Comparison of ENCODE assay signal across 7 cellular contexts in genomic region chr6:42217165-42217522, GRCh38. TPM values are rescaled to one million over a fixed set of nuclear protein-coding genes. Genes with fewer than 3 reads are reported as not detected.
DNase-seq lines count a peak whose midpoint lies in the region; ATAC-seq lines count a peak whose summit lies in the region.

No MANE protein-coding gene starts in this region.

- H3K27ac Mint-ChIP-seq in activated CD4-positive, alpha-beta memory T cell treated with anti-CD3 and anti-CD28 coated beads, Interleukin-2, amount 10 ng/mL, durations not matched to agents 7 days and 5 days, result peak overlapping the region; percentile 80
- H3K27ac Mint-ChIP-seq in stimulated activated memory B cell treated with anti-CD40 and anti-IgM and Interleukin-4, amounts not matched to agents 10 μg/mL and 1 μg/mL and 100 μg/mL, for 72 hours, result peak overlapping the region; percentile 89

- ATAC-seq in stimulated activated memory B cell treated with anti-CD40 and anti-IgM and Interleukin-4, amounts not matched to agents 10 μg/mL and 1 μg/mL and 100 μg/mL, for 72 hours, result no peak
- ATAC-seq in GM18867 (IDR thresholded peaks at IDR 0.05; ENCODE audit: unreplicated experiment), result no peak
- no peak for ATAC-seq in HG02970 (IDR thresholded peaks at IDR 0.05; ENCODE audit: low FRiP score, unreplicated experiment)

- CTCF ChIA-PET in activated CD4-positive, alpha-beta memory T cell treated with anti-CD3 and anti-CD28 coated beads, Interleukin-2, amount 10 ng/mL, durations not matched to agents 7 days and 5 days (lab: Charles Lee), result interaction anchor here (0.7 to 3.7 kb wide), 10 partner anchors 10 to 662 kb away, joined by 3 to 28 read pairs (median 4); partner anchors contain the start of genes BYSL, FRS3, MED20 and RPL7L1

- H3K27me3 Mint-ChIP-seq in activated CD4-positive, alpha-beta memory T cell treated with anti-CD3 and anti-CD28 coated beads, Interleukin-2, amount 10 ng/mL, durations not matched to agents 7 days and 5 days, result no peaks in the 10 kb centered on the region
- H3K27me3 Mint-ChIP-seq in stimulated activated memory B cell treated with anti-CD40 and anti-IgM and Interleukin-4, amounts not matched to agents 10 μg/mL and 1 μg/mL and 100 μg/mL, for 72 hours, result no peaks in the 10 kb centered on the region

- H3K27me3 ChIP-seq in HUES6 (ENCODE audit: control insufficient read depth, insufficient read depth, low read length) (no peaks in the 10 kb centered on the region), iPS-15b (ENCODE audit: control insufficient read depth, insufficient read depth, low read length) (no peaks in the 10 kb centered on the region)

- H3K9me3 ChIP-seq in HUES6 (ENCODE audit: control insufficient read depth, insufficient read depth, low read depth, low read length), result no peaks in the 10 kb centered on the region
- H3K9me3 ChIP-seq in iPS-15b (ENCODE audit: control insufficient read depth, insufficient read depth, low read length), result no peaks in the 10 kb centered on the region

- POLR2A ChIA-PET in activated CD4-positive, alpha-beta memory T cell treated with anti-CD3 and anti-CD28 coated beads, Interleukin-2, amount 10 ng/mL, durations not matched to agents 7 days and 5 days (lab: Charles Lee), result interaction anchor here (1.0 to 1.5 kb wide), 6 partner anchors 28 to 331 kb away, joined by 3 to 5 read pairs (median 3); partner anchors contain the start of gene MED20

- peaks cover 20% of the 10 kb centered on the region for H3K36me3 Mint-ChIP-seq in activated CD4-positive, alpha-beta memory T cell treated with anti-CD3 and anti-CD28 coated beads, Interleukin-2, amount 10 ng/mL, durations not matched to agents 7 days and 5 days (ENCODE audit: low read depth)
- peaks cover 11% of the 10 kb centered on the region for H3K36me3 Mint-ChIP-seq in stimulated activated memory B cell treated with anti-CD40 and anti-IgM and Interleukin-4, amounts not matched to agents 10 μg/mL and 1 μg/mL and 100 μg/mL, for 72 hours

- no peak for DNase-seq in activated CD4-positive, alpha-beta memory T cell treated with anti-CD3 and anti-CD28 coated beads, Interleukin-2, amount 10 ng/mL, durations not matched to agents 7 days and 5 days
- no peak for DNase-seq in A172 (ENCODE audit: low spot score)

- no peaks in the 10 kb centered on the region for H3K9me3 Mint-ChIP-seq in activated CD4-positive, alpha-beta memory T cell treated with anti-CD3 and anti-CD28 coated beads, Interleukin-2, amount 10 ng/mL, durations not matched to agents 7 days and 5 days
- no peaks in the 10 kb centered on the region for H3K9me3 Mint-ChIP-seq in stimulated activated memory B cell treated with anti-CD40 and anti-IgM and Interleukin-4, amounts not matched to agents 10 μg/mL and 1 μg/mL and 100 μg/mL, for 72 hours

- peak overlapping the region; percentile 97 for H3K4me3 Mint-ChIP-seq in activated CD4-positive, alpha-beta memory T cell treated with anti-CD3 and anti-CD28 coated beads, Interleukin-2, amount 10 ng/mL, durations not matched to agents 7 days and 5 days
- H3K4me3 Mint-ChIP-seq in stimulated activated memory B cell treated with anti-CD40 and anti-IgM and Interleukin-4, amounts not matched to agents 10 μg/mL and 1 μg/mL and 100 μg/mL, for 72 hours, result peak overlapping the region; percentile 90

- H3K9ac ChIP-seq in HUES6 (ENCODE audit: low read length), result peak overlapping the region; percentile 80
- H3K9ac ChIP-seq in iPS-15b (ENCODE audit: low read depth, low read length), result peak overlapping the region; percentile 91

- H3K36me3 ChIP-seq in HUES6 (ENCODE audit: control insufficient read depth, insufficient read depth, low read length) (peaks cover 20% of the 10 kb centered on the region), iPS-15b (ENCODE audit: control insufficient read depth, insufficient read depth, low read length) (no peaks in the 10 kb centered on the region)

- H3K27ac ChIP-seq in HUES6 (ENCODE audit: low read depth, low read length), result peak overlapping the region; percentile 79; the same call in 1 of the 2 replicates

- peaks cover 33% of the 10 kb centered on the region for H3K4me1 Mint-ChIP-seq in activated CD4-positive, alpha-beta memory T cell treated with anti-CD3 and anti-CD28 coated beads, Interleukin-2, amount 10 ng/mL, durations not matched to agents 7 days and 5 days
- H3K4me1 Mint-ChIP-seq in stimulated activated memory B cell treated with anti-CD40 and anti-IgM and Interleukin-4, amounts not matched to agents 10 μg/mL and 1 μg/mL and 100 μg/mL, for 72 hours, result peaks cover 34% of the 10 kb centered on the region

- H3K4me3 ChIP-seq in HUES6 (ENCODE audit: low read depth, low read length), result peak overlapping the region; percentile 96
- peak overlapping the region; percentile 73 for H3K4me3 ChIP-seq in iPS-15b (ENCODE audit: low read depth, low read length)

- H3K4me1 ChIP-seq in HUES6 (ENCODE audit: control insufficient read depth, insufficient read depth, low read length) (0 out of 2 replicates have a peak, but pooled peaks cover 6% of the 10 kb centered on the region), iPS-15b (ENCODE audit: control insufficient read depth, insufficient read depth, low read length) (no peaks in the 10 kb centered on the region)

RNA-seq across cellular contexts. Expression of gene MRPS10, which starts 0.5 kb away (rescaled TPM):
- total RNA-seq in activated CD4-positive, alpha-beta memory T cell treated with anti-CD3 and anti-CD28 coated beads, Interleukin-2, amount 10 ng/mL, durations not matched to agents 7 days and 5 days, result 10 to 100 TPM; 28.4 to 32.8 TPM
- 93.5 and 95.1 TPM in 2 replicates for total RNA-seq in A172 (2014; rRNA removed; shearing (Covaris generic))

RNA-seq across cellular contexts. Expression of gene GUCA1B, which starts 22.4 kb away (rescaled TPM):
- total RNA-seq in activated CD4-positive, alpha-beta memory T cell treated with anti-CD3 and anti-CD28 coated beads, Interleukin-2, amount 10 ng/mL, durations not matched to agents 7 days and 5 days, result 1 to 10 TPM in 1 of 2 experiments, under 1 TPM in 1; 0.65 to 1.2 TPM
- total RNA-seq in A172 (2014; rRNA removed; shearing (Covaris generic)), result not detected in 2 replicates

RNA-seq across cellular contexts. Expression of gene GUCA1A, which starts 44.0 kb away (rescaled TPM):
- total RNA-seq in activated CD4-positive, alpha-beta memory T cell treated with anti-CD3 and anti-CD28 coated beads, Interleukin-2, amount 10 ng/mL, durations not matched to agents 7 days and 5 days, result not detected
- total RNA-seq in A172 (2014; rRNA removed; shearing (Covaris generic)), result not detected in 2 replicates
